Comparison of ENCODE assay signal across 1 cellular context in the genomic region with DNA sequence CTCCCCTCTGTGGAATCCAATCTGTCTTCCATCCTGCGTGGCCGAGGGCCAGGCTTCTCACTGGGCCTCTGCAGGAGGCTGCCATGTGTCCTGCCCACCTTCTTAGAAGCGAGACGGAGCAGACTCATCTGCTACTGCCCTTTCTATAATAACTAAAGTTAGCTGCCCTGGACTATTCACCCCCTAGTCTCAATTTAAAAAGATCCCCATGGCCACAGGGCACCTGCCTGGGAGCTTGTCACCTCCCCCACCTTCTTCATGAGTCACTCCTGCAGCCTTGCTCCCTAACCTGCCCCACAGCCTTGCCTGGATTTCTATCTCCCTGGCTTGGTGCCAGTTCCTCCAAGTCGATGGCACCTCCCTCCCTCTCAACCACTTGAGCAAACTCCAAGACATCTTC. TPM values are rescaled to one million over a fixed set of nuclear protein-coding genes. Genes with fewer than 3 reads are reported as not detected.
"Had no signal": no experiment of that assay in that cellular context is flagged by ENCODE, and none has a peak within 500 bp of the region (broad histone marks: within the 10 kb centered on the region; RNA-seq: fewer than 3 reads in every experiment).

No MANE protein-coding gene starts in this region.

RNA-seq across cellular contexts. Expression of a gene that starts 52.7 kb away (rescaled TPM):
- total RNA-seq: SK-MEL-5 had no signal
